22 cellular contexts compared by ENCODE assay signal in genomic region chr10:13615650-13616049, GRCh38. TPM values are rescaled to one million over a fixed set of nuclear protein-coding genes. Genes with fewer than 3 reads are reported as not detected.
DNase-seq lines count a peak whose midpoint lies in the region; ATAC-seq and TF ChIP-seq lines count a peak whose summit lies in the region.
"Had no signal": no experiment of that assay in that cellular context is flagged by ENCODE, and none has a peak within 500 bp of the region (broad histone marks: within the 10 kb centered on the region; RNA-seq: fewer than 3 reads in every experiment).

No MANE protein-coding gene starts in this region.

- H3K27ac Mint-ChIP-seq in activated naive CD4-positive, alpha-beta T cell treated with anti-CD3 and anti-CD28 coated beads, Interleukin-2, amount 10 ng/mL, durations not matched to agents 7 days and 5 days, result peak overlapping the region; percentile 35
- H3K27ac Mint-ChIP-seq in WTC11 (peak overlapping the region; percentile 89), type B pancreatic cell (peak overlapping the region; percentile 96)
- H3K27ac Mint-ChIP-seq: stimulated activated effector memory CD8-positive, alpha-beta T cell treated with anti-CD3 and anti-CD28 coated beads, Interleukin-12 subunit alpha, Interleukin-12 subunit beta, amount 100 ng/mL, for 72 hours; T-helper 17 cell had no signal

- H3K4me3 ChIP-seq in iPS-18a (ENCODE audit: low read length), result no peak overlapping the region
- H3K4me3 ChIP-seq: coronary artery, transverse colon had no signal

- peaks cover 32% of the 10 kb centered on the region for H3K36me3 Mint-ChIP-seq in activated naive CD4-positive, alpha-beta T cell treated with anti-CD3 and anti-CD28 coated beads, Interleukin-2, amount 10 ng/mL, durations not matched to agents 7 days and 5 days
- peaks cover 20% of the 10 kb centered on the region for H3K36me3 Mint-ChIP-seq in WTC11
- peaks cover 37% of the 10 kb centered on the region for H3K36me3 Mint-ChIP-seq in type B pancreatic cell

- H3K27me3 ChIP-seq in iPS-18a (ENCODE audit: control insufficient read depth, insufficient read depth, low read length), result no peaks in the 10 kb centered on the region
- H3K27me3 ChIP-seq: transverse colon had no signal

- POLR2A ChIA-PET in WTC11 (lab: Charles Lee), result interaction anchor here (0.7 kb wide), 1 partner anchor 264 kb away, joined by 4 read pairs; no protein-coding TSS in a partner anchor

- no peaks in the 10 kb centered on the region for H3K9me3 ChIP-seq in iPS-18a (ENCODE audit: control insufficient read depth, low read depth, low read length)
- H3K9me3 ChIP-seq: transverse colon had no signal

- no peak for DNase-seq in activated naive CD4-positive, alpha-beta T cell treated with anti-CD3 and anti-CD28 coated beads, Interleukin-2, amount 10 ng/mL, durations not matched to agents 7 days and 5 days
- no peak for DNase-seq in activated naive CD4-positive, alpha-beta T cell treated with anti-CD3 and anti-CD28 coated beads, Interleukin-2, amount 50 U/mL, for 16 hours
- DNase-seq in WTC11 (ENCODE audit: low spot score) (peak; percentile 21), type B pancreatic cell (ENCODE audit: extremely low spot score, unreplicated experiment) (no peak), NCI-H1105 (lab: John Stamatoyannopoulos, UW) (no peak)
- DNase-seq: activated CD4-positive, alpha-beta T cell treated with anti-CD3 and anti-CD28 coated beads for 1 hour; activated gamma-delta T cell; aorta; DMS53; kidney; NCI-H1417 treated with DMSO at 0.1 percent for 48 hours; NCI-H2171 treated with DMSO at 0.1 percent for 48 hours; RPMI8226; T-helper 17 cell; transverse colon had no signal

- CTCF ChIA-PET in activated naive CD4-positive, alpha-beta T cell treated with anti-CD3 and anti-CD28 coated beads, Interleukin-2, amount 10 ng/mL, durations not matched to agents 7 days and 5 days (lab: Charles Lee), result interaction anchor here (1.0 kb wide), 1 partner anchor 159 kb away, joined by 3 read pairs; no protein-coding TSS in a partner anchor
- CTCF ChIA-PET in WTC11 (lab: Charles Lee), result interaction anchor here (0.6 to 1.0 kb wide), 4 partner anchors 44 to 494 kb away, joined by 3 to 4 read pairs (median 3); no protein-coding TSS in a partner anchor

- no peak overlapping the region for H3K27ac ChIP-seq in iPS-18a (ENCODE audit: low read length)
- H3K27ac ChIP-seq: C4-2B, HL-60, transverse colon had no signal

- ATAC-seq in WTC11 (peak; percentile 80), HG02759 (IDR thresholded peaks at IDR 0.05; ENCODE audit: unreplicated experiment) (no peak), GM21825 (IDR thresholded peaks at IDR 0.05; ENCODE audit: unreplicated experiment) (no peak)
- ATAC-seq: stimulated activated effector memory CD8-positive, alpha-beta T cell treated with anti-CD3 and anti-CD28 coated beads, Interleukin-12 subunit alpha, Interleukin-12 subunit beta, amount 100 ng/mL, for 72 hours; T-helper 17 cell had no signal

- H3K4me1 ChIP-seq in iPS-18a (ENCODE audit: control insufficient read depth, low read depth, low read length), result peaks cover 20% of the 10 kb centered on the region

- peak overlapping the region; percentile 11 for H3K9ac ChIP-seq in iPS-18a (ENCODE audit: low read length)

- TF ChIP-seq CTCF in WTC11 (IDR thresholded peaks at IDR 0.05) (no peak), type B pancreatic cell (conservative IDR thresholded peaks at IDR 0.05) (no peak)

- H3K9me3 Mint-ChIP-seq in activated naive CD4-positive, alpha-beta T cell treated with anti-CD3 and anti-CD28 coated beads, Interleukin-2, amount 10 ng/mL, durations not matched to agents 7 days and 5 days, result no peaks in the 10 kb centered on the region
- H3K9me3 Mint-ChIP-seq in WTC11, result no peaks in the 10 kb centered on the region
- no peaks in the 10 kb centered on the region for H3K9me3 Mint-ChIP-seq in type B pancreatic cell
- H3K9me3 Mint-ChIP-seq: stimulated activated effector memory CD8-positive, alpha-beta T cell treated with anti-CD3 and anti-CD28 coated beads, Interleukin-12 subunit alpha, Interleukin-12 subunit beta, amount 100 ng/mL, for 72 hours had no signal

- H3K4me1 Mint-ChIP-seq in activated naive CD4-positive, alpha-beta T cell treated with anti-CD3 and anti-CD28 coated beads, Interleukin-2, amount 10 ng/mL, durations not matched to agents 7 days and 5 days, result no peaks in the 10 kb centered on the region
- H3K4me1 Mint-ChIP-seq in WTC11, result peaks cover 28% of the 10 kb centered on the region
- peaks cover 30% of the 10 kb centered on the region for H3K4me1 Mint-ChIP-seq in type B pancreatic cell (ENCODE audit: unreplicated experiment)
- H3K4me1 Mint-ChIP-seq: stimulated activated effector memory CD8-positive, alpha-beta T cell treated with anti-CD3 and anti-CD28 coated beads, Interleukin-12 subunit alpha, Interleukin-12 subunit beta, amount 100 ng/mL, for 72 hours had no signal

- H3K36me3 ChIP-seq in iPS-18a (ENCODE audit: control insufficient read depth, low read depth, low read length), result peaks cover 9% of the 10 kb centered on the region

- no peak overlapping the region for H3K4me3 Mint-ChIP-seq in activated naive CD4-positive, alpha-beta T cell treated with anti-CD3 and anti-CD28 coated beads, Interleukin-2, amount 10 ng/mL, durations not matched to agents 7 days and 5 days
- H3K4me3 Mint-ChIP-seq in WTC11 (0 out of 2 replicates have a peak overlapping the region, but pooled peaks have one; percentile 15), type B pancreatic cell (peak overlapping the region; percentile 66)
- H3K4me3 Mint-ChIP-seq: stimulated activated effector memory CD8-positive, alpha-beta T cell treated with anti-CD3 and anti-CD28 coated beads, Interleukin-12 subunit alpha, Interleukin-12 subunit beta, amount 100 ng/mL, for 72 hours; T-helper 17 cell had no signal

- no peaks in the 10 kb centered on the region for H3K27me3 Mint-ChIP-seq in activated naive CD4-positive, alpha-beta T cell treated with anti-CD3 and anti-CD28 coated beads, Interleukin-2, amount 10 ng/mL, durations not matched to agents 7 days and 5 days
- H3K27me3 Mint-ChIP-seq in WTC11 (ENCODE audit: low read depth) (no peaks in the 10 kb centered on the region), type B pancreatic cell (no peaks in the 10 kb centered on the region)
- H3K27me3 Mint-ChIP-seq: T-helper 17 cell had no signal

TF ChIP-seq in WTC11, 78 proteins besides CTCF, POLR2A, EP300 and RAD21:
- TF ChIP-seq JUN (CRISPR knock-in tag; IDR thresholded peaks at IDR 0.05) (0 out of 2 replicates have a peak, but pooled peaks have one; percentile 51), AR (CRISPR knock-in tag; IDR thresholded peaks at IDR 0.05) (no peak)

RNA-seq across cellular contexts. Expression of gene PRPF18, which starts 28.9 kb away (rescaled TPM):
- total RNA-seq in WTC11 (2021) (11.5 to 13.4 TPM (median 11.8 TPM) in 3 replicates), type B pancreatic cell (ENCODE audit: low replicate concordance) (16.7 and 20.3 TPM in 2 replicates)

Comparison
In these comparisons a context has a peak if more than half of its experiments do, and no peak if none do; other contexts are left out.
1. H3K27ac Mint-ChIP-seq: peak in every context shown above with its lines; median percentile 96 in type B pancreatic cell; 89 in WTC11; 35 in activated naive CD4-positive, alpha-beta T cell treated with anti-CD3 and anti-CD28 coated beads, Interleukin-2, amount 10 ng/mL, durations not matched to agents 7 days and 5 days.